ENCODE assay signal across 17 cellular contexts in genomic region chr10:11344081-11344480, GRCh38.
DNase-seq lines count a peak whose midpoint lies in the region; ATAC-seq, FAIRE-seq and TF ChIP-seq lines count a peak whose summit lies in the region.
"Had no signal": no experiment of that assay in that cellular context is flagged by ENCODE, and none has a peak within 500 bp of the region (broad histone marks: within the 10 kb centered on the region; RNA-seq: fewer than 3 reads in every experiment).

No MANE protein-coding gene starts in this region.

- peak; percentile 13 for ATAC-seq in stimulated activated naive CD8-positive, alpha-beta T cell treated with anti-CD3 and anti-CD28 coated beads, Interleukin-15, amount 100 ng/mL, for 72 hours
- no peak for ATAC-seq in stimulated activated naive CD8-positive, alpha-beta T cell treated with anti-CD3 and anti-CD28 coated beads, Interleukin-15, Interleukin-2, amounts not matched to agents 100 U/mL and 50 U/mL, for 24 hours
- peak; percentile 30 for ATAC-seq in aorta (ENCODE audit: low FRiP score)
- ATAC-seq in HG02642 (IDR thresholded peaks at IDR 0.05; ENCODE audit: poor library complexity, unreplicated experiment): no peak
- ATAC-seq in pancreas: no peak
- ATAC-seq in GM18870 (IDR thresholded peaks at IDR 0.05; ENCODE audit: unreplicated experiment): no peak

- no peaks in the 10 kb centered on the region for H3K9me3 Mint-ChIP-seq in stimulated activated naive CD8-positive, alpha-beta T cell treated with anti-CD3 and anti-CD28 coated beads, Interleukin-15, amount 100 ng/mL, for 72 hours
- H3K9me3 Mint-ChIP-seq: CD4-positive, alpha-beta T cell had no signal

- no peak overlapping the region for H2AK5ac ChIP-seq in H1 (ENCODE audit: low read depth, low read length)

- H3K9ac ChIP-seq in H1 (replicated peaks in 1 of 4; ENCODE audit: extremely low read depth in 1 of 4, low read depth in 3 of 4, low read length in 3 of 4): no peak overlapping the region
- H3K9ac ChIP-seq: KMS-11 had no signal

- no peaks in the 10 kb centered on the region for H3K79me2 ChIP-seq in H1 (ENCODE audit: control insufficient read depth in 1 of 2, insufficient read depth in 2 of 2, low read length in 2 of 2)

- no peak overlapping the region for H3K4me3 ChIP-seq in HL-60 (replicated peaks; ENCODE audit: insufficient read depth, low read length)
- no peak overlapping the region for H3K4me3 ChIP-seq in H1 (ENCODE audit: extremely low read depth in 1 of 4, insufficient read depth in 2 of 4, low read depth in 3 of 4, low read length in 4 of 4)
- no peak overlapping the region for H3K4me3 ChIP-seq in aorta (ENCODE audit: low read length in 2 of 2)
- H3K4me3 ChIP-seq in pancreas: no peak overlapping the region

- H4K5ac ChIP-seq in H1 (ENCODE audit: insufficient read length, low read depth, low read length): no peak overlapping the region

- TF ChIP-seq CTCF in HL-60 (IDR thresholded peaks at IDR 0.05; ENCODE audit: insufficient read depth, low read length): no peak
- TF ChIP-seq CTCF in H1 (IDR thresholded peaks at IDR 0.05; ENCODE audit: control extremely low read depth in 1 of 3, insufficient read depth in 1 of 3, low read depth in 1 of 3, low read length in 3 of 3): no peak
- TF ChIP-seq CTCF in pancreas (IDR thresholded peaks at IDR 0.05): no peak

- H3K14ac ChIP-seq in H1 (ENCODE audit: insufficient read length): no peak overlapping the region

- no peak for DNase-seq in stimulated activated naive CD8-positive, alpha-beta T cell treated with anti-CD3 and anti-CD28 coated beads, Interleukin-15, amount 100 ng/mL, for 72 hours
- DNase-seq in stimulated activated naive CD8-positive, alpha-beta T cell treated with anti-CD3 and anti-CD28 coated beads, Interleukin-15, Interleukin-2, amounts not matched to agents 100 U/mL and 50 U/mL, for 24 hours: no peak
- DNase-seq in HL-60 (ENCODE audit: low read depth in 1 of 2, low spot score in 1 of 2): no peak
- no peak for DNase-seq in H1 (ENCODE audit: low read depth in 1 of 2, low spot score in 2 of 2)
- DNase-seq in aorta: no peak
- DNase-seq in pancreas: no peak
- DNase-seq: Caco-2; CD4-positive, alpha-beta T cell; GOT3 had no signal

- H3K27ac Mint-ChIP-seq in stimulated activated naive CD8-positive, alpha-beta T cell treated with anti-CD3 and anti-CD28 coated beads, Interleukin-15, amount 100 ng/mL, for 72 hours: no peak overlapping the region
- H3K27ac Mint-ChIP-seq: B cell; CD4-positive, alpha-beta T cell had no signal

- POLR2A ChIA-PET in H1 (lab: Charles Lee; ENCODE audit: partially characterized antibody): no interaction called here

- no peaks in the 10 kb centered on the region for H3K23me2 ChIP-seq in H1 (ENCODE audit: low read depth, low read length)

- peak overlapping the region; percentile 78; the same call in 1 of the 2 replicates for H4K8ac ChIP-seq in H1 (ENCODE audit: extremely low read depth, insufficient read depth, low read length)

- H2BK12ac ChIP-seq in H1 (ENCODE audit: low read depth, low read length): no peak overlapping the region

- no peak for TF ChIP-seq RAD21 in H1 (IDR thresholded peaks at IDR 0.05 in 1 of 2, conservative IDR thresholded peaks at IDR 0.05 in 1 of 2; ENCODE audit: low read depth in 2 of 2, low read length in 2 of 2)

- CTCF ChIA-PET in H1 (lab: Charles Lee; ENCODE audit: partially characterized antibody): no interaction called here

- H3K27ac ChIP-seq in HL-60 (replicated peaks) (peak overlapping the region; percentile 60; the same call in 1 of the 2 replicates), H1 (ENCODE audit: low read depth, low read length) (no peak overlapping the region), aorta (ENCODE audit: low read depth in 1 of 2, low read length in 2 of 2) (no peak overlapping the region), pancreas (no peak overlapping the region)
- H3K27ac ChIP-seq: C4-2B, KMS-11 had no signal

- H2BK20ac ChIP-seq in H1 (ENCODE audit: low read length): no peak overlapping the region

- no peak overlapping the region for H3K56ac ChIP-seq in H1 (replicated peaks; ENCODE audit: insufficient read length, low read depth, low read length)

- no peak for TF ChIP-seq POLR2A in H1 (IDR thresholded peaks at IDR 0.05; ENCODE audit: control extremely low read depth in 1 of 2, low read depth in 2 of 2, low read length in 2 of 2)

- H3K27me3 ChIP-seq in HL-60 (ENCODE audit: insufficient read depth, poor library complexity, severe bottlenecking) (no peaks in the 10 kb centered on the region), H1 (replicated peaks in 1 of 4; ENCODE audit: control insufficient read depth in 3 of 4, extremely low read depth in 1 of 4, insufficient read depth in 3 of 4, low read length in 3 of 4) (no peaks in the 10 kb centered on the region), aorta (ENCODE audit: control insufficient read depth in 1 of 2, insufficient read depth in 2 of 2, low read length in 1 of 2) (no peaks in the 10 kb centered on the region), pancreas (no peaks in the 10 kb centered on the region)

- H3K9me3 ChIP-seq in H1 (ENCODE audit: insufficient read depth in 2 of 2, low read depth in 1 of 2, low read length in 1 of 2) (peaks cover 0 to 2% of the 10 kb centered on the region in 2 experiments; a peak in 1 of 4 replicates), aorta (ENCODE audit: control insufficient read depth, low read length) (no peaks in the 10 kb centered on the region), pancreas (no peaks in the 10 kb centered on the region)

- H3K4me1 Mint-ChIP-seq in stimulated activated naive CD8-positive, alpha-beta T cell treated with anti-CD3 and anti-CD28 coated beads, Interleukin-15, amount 100 ng/mL, for 72 hours: peaks cover 8% of the 10 kb centered on the region

- peak overlapping the region; percentile 46; the same call in 1 of the 2 replicates for H2BK15ac ChIP-seq in H1 (ENCODE audit: low read length)

- H4K91ac ChIP-seq in H1 (replicated peaks; ENCODE audit: insufficient read length, low read length): no peak overlapping the region

- no peak overlapping the region for H3K4me3 Mint-ChIP-seq in stimulated activated naive CD8-positive, alpha-beta T cell treated with anti-CD3 and anti-CD28 coated beads, Interleukin-15, amount 100 ng/mL, for 72 hours
- H3K4me3 Mint-ChIP-seq: H9 had no signal

- no peak overlapping the region; the same call in 1 of the 2 replicates for H3K18ac ChIP-seq in H1 (ENCODE audit: extremely low read depth, low read length)

- H3K4ac ChIP-seq in H1 (replicated peaks; ENCODE audit: insufficient read length, low read depth, low read length): no peak overlapping the region

- no peaks in the 10 kb centered on the region for H4K20me1 ChIP-seq in H1 (replicated peaks in 1 of 2; ENCODE audit: control insufficient read depth in 1 of 2, insufficient read depth in 2 of 2, low read length in 2 of 2)

- intact Hi-C loops in aorta (cut with DNase I): no loop called here
- intact Hi-C loops in pancreas (cut with DNase I): no loop called here

- H3K23ac ChIP-seq in H1 (ENCODE audit: insufficient read length): no peak overlapping the region

- 85% methylated on average over 24 of the region's 30 CpGs; no CpG with 5 or more reads in 1 of the 2 experiments for WGBS in H1 (ENCODE audit: extremely low coverage in 1 of 2, insufficient coverage in 1 of 2, insufficient read length in 1 of 2, insufficient replicate concordance in 2 of 2, low coverage in 1 of 2, low lambda C conversion rate in 2 of 2, missing lambda C conversion rate in 1 of 2), 2 experiments
- 90 to 96% methylated on average over 30 of the region's 30 CpGs for WGBS in aorta, 2 donors
- 83 to 86% methylated on average over 29 to 30 of the region's 30 CpGs for WGBS in pancreas, 2 donors

- H3K36me3 ChIP-seq in H1 (ENCODE audit: control insufficient read depth in 2 of 4, insufficient read depth in 4 of 4, low read length in 3 of 4): no peaks in the 10 kb centered on the region
- no peaks in the 10 kb centered on the region for H3K36me3 ChIP-seq in aorta (ENCODE audit: control insufficient read depth in 1 of 2, insufficient read depth in 2 of 2, low read length in 1 of 2)
- H3K36me3 ChIP-seq in pancreas: no peaks in the 10 kb centered on the region

- no peaks in the 10 kb centered on the region for H3K79me1 ChIP-seq in H1 (ENCODE audit: low read depth, low read length)

- no peaks in the 10 kb centered on the region for H3K27me3 Mint-ChIP-seq in stimulated activated naive CD8-positive, alpha-beta T cell treated with anti-CD3 and anti-CD28 coated beads, Interleukin-15, amount 100 ng/mL, for 72 hours
- H3K27me3 Mint-ChIP-seq: B cell; CD4-positive, alpha-beta T cell had no signal

- no peak for TF ChIP-seq EP300 in H1 (IDR thresholded peaks at IDR 0.05; ENCODE audit: borderline replicate concordance in 1 of 2, low read depth in 2 of 2, low read length in 2 of 2)

- no peak overlapping the region for H2BK5ac ChIP-seq in H1 (ENCODE audit: low read depth, low read length)

- no peak overlapping the region for H2BK120ac ChIP-seq in H1 (replicated peaks; ENCODE audit: low read depth, low read length)

- H3K4me2 ChIP-seq in H1 (ENCODE audit: insufficient read depth in 1 of 2, low read depth in 2 of 2, low read length in 2 of 2): no peak overlapping the region
- H3K4me2 ChIP-seq: KMS-11 had no signal

- FAIRE-seq in H1 (lab: Jason Lieb, UNC) (no peak), pancreas (lab: Jason Lieb, UNC) (no peak)
- FAIRE-seq: D721Med, G401.6 had no signal

- no peak overlapping the region; the same call in 1 of the 2 replicates for H2AFZ ChIP-seq in H1 (ENCODE audit: low read length)

- H3K4me1 ChIP-seq in H1 (replicated peaks in 1 of 4; ENCODE audit: control insufficient read depth in 3 of 4, insufficient read depth in 4 of 4, low read length in 3 of 4): peaks cover 0 to 3% (median 0%) of the 10 kb centered on the region in 4 experiments; a peak in 2 of 7 replicates
- H3K4me1 ChIP-seq in aorta (ENCODE audit: control insufficient read depth in 1 of 2, insufficient read depth in 2 of 2, low read length in 2 of 2): no peaks in the 10 kb centered on the region
- H3K4me1 ChIP-seq in pancreas: no peaks in the 10 kb centered on the region
- H3K4me1 ChIP-seq: Caco-2 had no signal

TF ChIP-seq in H1, 55 proteins besides CTCF, POLR2A, EP300 and RAD21 (continues in another document):
- TF ChIP-seq TAF7 (optimal IDR thresholded peaks at IDR 0.05; ENCODE audit: borderline replicate concordance, low read depth, low read length) (no peak), KDM1A (IDR thresholded peaks at IDR 0.05; ENCODE audit: borderline replicate concordance, low read length) (no peak), YY1 (IDR thresholded peaks at IDR 0.05; ENCODE audit: low read depth, low read length) (no peak), PHF8 (conservative IDR thresholded peaks at IDR 0.05; ENCODE audit: low read depth, low read length) (no peak), SP1 (IDR thresholded peaks at IDR 0.05; ENCODE audit: low read depth, low read length) (no peak), POU5F1 (IDR thresholded peaks at IDR 0.05; ENCODE audit: low read depth, low read length) (no peak), JUND (IDR thresholded peaks at IDR 0.05; ENCODE audit: low read length) (no peak), RFX5 (IDR thresholded peaks at IDR 0.05; ENCODE audit: borderline replicate concordance, low read depth, low read length) (no peak), BCL11A (IDR thresholded peaks at IDR 0.05; ENCODE audit: low read depth in 2 of 2, low read length in 2 of 2) (no peak)

Comparison
In these comparisons a context has a peak if more than half of its experiments do, and no peak if none do; other contexts are left out.
1. ATAC-seq: peak in stimulated activated naive CD8-positive, alpha-beta T cell treated with anti-CD3 and anti-CD28 coated beads, Interleukin-15, amount 100 ng/mL, for 72 hours (single experiment) and aorta (single experiment); none in stimulated activated naive CD8-positive, alpha-beta T cell treated with anti-CD3 and anti-CD28 coated beads, Interleukin-15, Interleukin-2, amounts not matched to agents 100 U/mL and 50 U/mL, for 24 hours (single experiment), HG02642 (single experiment), pancreas (0 of 4) and GM18870 (single experiment).